ENCODE assay signal across 21 cellular contexts in the genomic region with DNA sequence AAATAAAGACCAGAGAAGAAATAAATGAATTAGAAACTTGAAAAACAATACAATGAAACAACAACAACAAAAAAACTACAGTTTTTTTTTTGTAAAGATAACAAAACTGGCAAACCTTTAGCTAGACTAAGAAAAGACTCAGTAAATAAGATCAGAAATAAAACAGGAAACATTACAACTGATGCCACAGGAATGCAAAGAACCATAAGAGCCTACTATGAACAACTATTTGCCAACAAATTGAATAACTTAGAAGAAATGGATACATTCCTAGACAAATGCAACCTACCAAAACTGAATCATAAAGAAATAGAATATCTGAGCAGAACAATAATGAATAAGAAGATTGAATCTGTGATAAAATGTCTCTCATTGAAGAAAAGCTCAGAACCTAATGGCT.
"Had no signal": no experiment of that assay in that cellular context is flagged by ENCODE, and none has a peak within 500 bp of the region (broad histone marks: within the 10 kb centered on the region; RNA-seq: fewer than 3 reads in every experiment).

No MANE protein-coding gene starts in this region.

- H3K4me1 Mint-ChIP-seq: central memory CD8-positive, alpha-beta T cell; naive thymus-derived CD8-positive, alpha-beta T cell had no signal

- H3K27ac ChIP-seq: neutrophil, skin epidermis, stomach, thoracic aorta, transverse colon had no signal

- FAIRE-seq: colon, endothelial cell of umbilical vein had no signal

- H3K36me3 Mint-ChIP-seq: naive thymus-derived CD8-positive, alpha-beta T cell had no signal

- H3K36me3 ChIP-seq: neutrophil, stomach, thoracic aorta, transverse colon had no signal

- ATAC-seq: left lobe of liver; mucosa of descending colon; naive thymus-derived CD8-positive, alpha-beta T cell; sciatic nerve had no signal

- H3K27me3 Mint-ChIP-seq: central memory CD8-positive, alpha-beta T cell; dendritic cell treated with granulocyte-macrophage colony-stimulating factor and Interleukin-4, amounts not matched to agents 40 ng/mL and 50 ng/mL, for 4 days; naive thymus-derived CD8-positive, alpha-beta T cell had no signal

- H3K4me3 ChIP-seq: mucosa of descending colon, skin epidermis, stomach, thoracic aorta, transverse colon had no signal

- DNase-seq: erythroblast; foreskin melanocyte; head of caudate nucleus; hippocampal formation; mucosa of descending colon; naive thymus-derived CD8-positive, alpha-beta T cell; posterior cingulate gyrus; stimulated activated CD4-positive, alpha-beta T cell treated with anti-CD3 and anti-CD28 coated beads, Interleukin-12 subunit alpha, Interleukin-12 subunit beta, amount 100 ng/mL, for 4 hours; stimulated activated naive CD4-positive, alpha-beta T cell; stomach; substantia nigra; transverse colon had no signal

- H3K4me1 ChIP-seq: stomach, transverse colon had no signal

- H3K27ac Mint-ChIP-seq: dendritic cell treated with granulocyte-macrophage colony-stimulating factor and Interleukin-4, amounts not matched to agents 40 ng/mL and 50 ng/mL, for 4 days; naive thymus-derived CD8-positive, alpha-beta T cell had no signal

- H3K4me3 Mint-ChIP-seq: central memory CD8-positive, alpha-beta T cell; dendritic cell treated with granulocyte-macrophage colony-stimulating factor and Interleukin-4, amounts not matched to agents 40 ng/mL and 50 ng/mL, for 4 days; naive thymus-derived CD8-positive, alpha-beta T cell had no signal

- H3K9me3 ChIP-seq: neutrophil, stomach had no signal

- H3K27me3 ChIP-seq: neutrophil, stomach, transverse colon had no signal
